In genomic region chr18:9808190-9808529, GRCh38 we compare ENCODE assay signal across 2 cellular contexts.
TF ChIP-seq lines count a peak whose summit lies in the region.

No MANE protein-coding gene starts in this region.

TF ChIP-seq in K562, 482 proteins besides CTCF, POLR2A, EP300 and RAD21:
- TF ChIP-seq ZBTB8A (IDR thresholded peaks at IDR 0.05; ENCODE audit: partially characterized antibody) (no peak), SMARCE1 (IDR thresholded peaks at IDR 0.05) (no peak), TBL1XR1 (IDR thresholded peaks at IDR 0.05; ENCODE audit: low read length in 2 of 2) (no peak), ZNF79 (CRISPR knock-in tag; IDR thresholded peaks at IDR 0.05; ENCODE audit: low read depth) (no peak), ZNF324 (CRISPR knock-in tag; IDR thresholded peaks at IDR 0.05) (no peak), PML (IDR thresholded peaks at IDR 0.05; ENCODE audit: low read length) (no peak), NFATC3 (IDR thresholded peaks at IDR 0.05) (no peak), ZBTB17 (CRISPR knock-in tag; IDR thresholded peaks at IDR 0.05) (no peak), ARHGAP35 (IDR thresholded peaks at IDR 0.05; ENCODE audit: partially characterized antibody) (no peak), FOSL1 (tag; conservative IDR thresholded peaks at IDR 0.05) (no peak)

TF ChIP-seq in SK-N-SH, 30 proteins besides CTCF, POLR2A, EP300 and RAD21:
- TF ChIP-seq GABPA (IDR thresholded peaks at IDR 0.05; ENCODE audit: low read depth): no peak
- TF ChIP-seq SMC3 (IDR thresholded peaks at IDR 0.05; ENCODE audit: low read depth, low read length): no peak
- no peak for TF ChIP-seq FOXJ3 (CRISPR knock-in tag; IDR thresholded peaks at IDR 0.05)
- no peak for TF ChIP-seq REST (IDR thresholded peaks at IDR 0.05; ENCODE audit: low read depth, low read length)
- no peak for TF ChIP-seq JUND (IDR thresholded peaks at IDR 0.05)
- TF ChIP-seq ZBTB33 (IDR thresholded peaks at IDR 0.05; ENCODE audit: borderline replicate concordance, low read depth): no peak
- no peak for TF ChIP-seq EZH2phosphoT487 (IDR thresholded peaks at IDR 0.05; ENCODE audit: borderline replicate concordance, low read depth)
- TF ChIP-seq IRF3 (IDR thresholded peaks at IDR 0.05; ENCODE audit: low read depth, low read length): no peak
TF ChIP-seq in SK-N-SH: peak in this region for 0.
